In genomic region chr5:34585601-34586104, GRCh38 we compare ENCODE assay signal across 10 cellular contexts.
DNase-seq lines count a peak whose midpoint lies in the region; ATAC-seq, FAIRE-seq and TF ChIP-seq lines count a peak whose summit lies in the region.
"Had no signal": no experiment of that assay in that cellular context is flagged by ENCODE, and none has a peak within 500 bp of the region (broad histone marks: within the 10 kb centered on the region; RNA-seq: fewer than 3 reads in every experiment).

No MANE protein-coding gene starts in this region.

- peaks cover 68% of the 10 kb centered on the region for H3K4me1 ChIP-seq in mesodermal cell (ENCODE audit: control insufficient read depth, insufficient read depth, low read length, poor library complexity, severe bottlenecking)

- peak; percentile 43 for DNase-seq in COLO668 (lab: John Stamatoyannopoulos, UW; ENCODE audit: unreplicated experiment)
- DNase-seq in NCI-H1417 (lab: John Stamatoyannopoulos, UW): peak in 2 of 3 experiments; percentile 58 to 86
- DNase-seq in bronchial epithelial cell (ENCODE audit: low read depth): peak; percentile 99
- DNase-seq in medulla oblongata (ENCODE audit: extremely low spot score): no peak
- DNase-seq: aorta; CD4-positive, alpha-beta T cell had no signal

- no peak for FAIRE-seq in bronchial epithelial cell (lab: Jason Lieb, UNC)

- no peaks in the 10 kb centered on the region for H3K36me3 ChIP-seq in bronchial epithelial cell (ENCODE audit: control insufficient read depth, insufficient read depth, low read length)
- H3K36me3 ChIP-seq in mesodermal cell (ENCODE audit: control insufficient read depth, insufficient read depth, low read length): no peaks in the 10 kb centered on the region

- peak overlapping the region; percentile 83 for H3K27ac ChIP-seq in mesodermal cell (ENCODE audit: low read depth, low read length, severe bottlenecking)

- ATAC-seq in GM21360 (IDR thresholded peaks at IDR 0.05; ENCODE audit: unreplicated experiment) (no peak), HG02678 (IDR thresholded peaks at IDR 0.05; ENCODE audit: unreplicated experiment) (no peak), HG03025 (IDR thresholded peaks at IDR 0.05; ENCODE audit: low FRiP score, unreplicated experiment) (no peak)

- H3K4me3 ChIP-seq in bronchial epithelial cell (ENCODE audit: low read depth, low read length) (peak overlapping the region; percentile 30), mesodermal cell (ENCODE audit: extremely low read depth, insufficient read depth, low read length, poor library complexity, severe bottlenecking) (no peak overlapping the region)

- H3K27me3 ChIP-seq in bronchial epithelial cell (ENCODE audit: control insufficient read depth, insufficient read depth, low read length): no peaks in the 10 kb centered on the region

- TF ChIP-seq CTCF in bronchial epithelial cell (IDR thresholded peaks at IDR 0.05; ENCODE audit: insufficient read depth, low read length, severe bottlenecking): no peak

- 86 to 100% methylated on average over 2 to 4 of the region's 5 CpGs for WGBS in mesodermal cell (ENCODE audit: insufficient coverage in 2 of 2), 2 experiments

- H3K9me3 ChIP-seq in mesodermal cell (ENCODE audit: control insufficient read depth, low read length): no peaks in the 10 kb centered on the region
